ENCODE assay signal across 1 cellular context in genomic region chr21:45472445-45473365, GRCh38.
A peak's percentile ranks its signal among the peaks of the same experiment; 100 is the strongest.
TF ChIP-seq lines count a peak whose summit lies in the region.

No MANE protein-coding gene starts in this region.

TF ChIP-seq in HepG2, 621 proteins besides CTCF, POLR2A, EP300 and RAD21 (continued from another document and continues in another):
- TF ChIP-seq, protein P1, sequence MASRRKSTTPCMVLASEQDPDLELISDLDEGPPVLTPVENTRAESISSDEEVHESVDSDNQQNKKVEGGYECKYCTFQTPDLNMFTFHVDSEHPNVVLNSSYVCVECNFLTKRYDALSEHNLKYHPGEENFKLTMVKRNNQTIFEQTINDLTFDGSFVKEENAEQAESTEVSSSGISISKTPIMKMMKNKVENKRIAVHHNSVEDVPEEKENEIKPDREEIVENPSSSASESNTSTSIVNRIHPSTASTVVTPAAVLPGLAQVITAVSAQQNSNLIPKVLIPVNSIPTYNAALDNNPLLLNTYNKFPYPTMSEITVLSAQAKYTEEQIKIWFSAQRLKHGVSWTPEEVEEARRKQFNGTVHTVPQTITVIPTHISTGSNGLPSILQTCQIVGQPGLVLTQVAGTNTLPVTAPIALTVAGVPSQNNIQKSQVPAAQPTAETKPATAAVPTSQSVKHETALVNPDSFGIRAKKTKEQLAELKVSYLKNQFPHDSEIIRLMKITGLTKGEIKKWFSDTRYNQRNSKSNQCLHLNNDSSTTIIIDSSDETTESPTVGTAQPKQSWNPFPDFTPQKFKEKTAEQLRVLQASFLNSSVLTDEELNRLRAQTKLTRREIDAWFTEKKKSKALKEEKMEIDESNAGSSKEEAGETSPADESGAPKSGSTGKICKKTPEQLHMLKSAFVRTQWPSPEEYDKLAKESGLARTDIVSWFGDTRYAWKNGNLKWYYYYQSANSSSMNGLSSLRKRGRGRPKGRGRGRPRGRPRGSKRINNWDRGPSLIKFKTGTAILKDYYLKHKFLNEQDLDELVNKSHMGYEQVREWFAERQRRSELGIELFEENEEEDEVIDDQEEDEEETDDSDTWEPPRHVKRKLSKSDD (CRISPR knock-in tag; IDR thresholded peaks at IDR 0.05; ENCODE audit: low read depth) = peak; percentile 88
- TF ChIP-seq ZNF615 (CRISPR knock-in tag; IDR thresholded peaks at IDR 0.05; ENCODE audit: borderline replicate concordance) (no peak), TSC22D2 (CRISPR knock-in tag; IDR thresholded peaks at IDR 0.05; ENCODE audit: borderline replicate concordance) (no peak), CCDC6 (CRISPR knock-in tag; IDR thresholded peaks at IDR 0.05) (no peak), MXD4 (CRISPR knock-in tag; IDR thresholded peaks at IDR 0.05) (no peak), SRSF1 (optimal IDR thresholded peaks at IDR 0.05; ENCODE audit: low read depth, low read length) (peak; percentile 52), RFXAP (CRISPR knock-in tag; IDR thresholded peaks at IDR 0.05; ENCODE audit: borderline replicate concordance) (0 out of 2 replicates have a peak, but pooled peaks have one; percentile 21), HDAC1 (CRISPR knock-in tag; IDR thresholded peaks at IDR 0.05) (peak; percentile 84), ZBTB8A (CRISPR knock-in tag; IDR thresholded peaks at IDR 0.05; ENCODE audit: borderline replicate concordance, low read depth) (no peak), ZNF18 (CRISPR knock-in tag; IDR thresholded peaks at IDR 0.05; ENCODE audit: insufficient replicate concordance) (peak; percentile 40), ZNF224 (CRISPR knock-in tag; IDR thresholded peaks at IDR 0.05) (no peak), RARG (CRISPR knock-in tag; IDR thresholded peaks at IDR 0.05; ENCODE audit: low read depth) (no peak), ARID2 (CRISPR knock-in tag; IDR thresholded peaks at IDR 0.05; ENCODE audit: borderline replicate concordance) (no peak), ISL2 (CRISPR knock-in tag; IDR thresholded peaks at IDR 0.05) (peak; percentile 29; the same call in 1 of the 2 replicates), MAZ (IDR thresholded peaks at IDR 0.05; ENCODE audit: borderline replicate concordance, low read depth, low read length) (no peak), MAZ (CRISPR knock-in tag; IDR thresholded peaks at IDR 0.05; ENCODE audit: low read depth) (peak; percentile 73), ZXDC (CRISPR knock-in tag; IDR thresholded peaks at IDR 0.05) (no peak), ZNF451 (CRISPR knock-in tag; IDR thresholded peaks at IDR 0.05) (peak; percentile 75; the same call in 1 of the 2 replicates), NCOA2 (CRISPR knock-in tag; IDR thresholded peaks at IDR 0.05) (peak; percentile 68), ARNT2 (CRISPR knock-in tag; IDR thresholded peaks at IDR 0.05; ENCODE audit: low read depth) (peak; percentile 44; the same call in 1 of the 2 replicates), TGIF2 (CRISPR knock-in tag; IDR thresholded peaks at IDR 0.05) (0 out of 2 replicates have a peak, but pooled peaks have one; percentile 50), JUND (CRISPR knock-in tag; IDR thresholded peaks at IDR 0.05) (peak; percentile 51; the same call in 1 of the 2 replicates), RELA (CRISPR knock-in tag; IDR thresholded peaks at IDR 0.05) (no peak), ZNF382 (CRISPR knock-in tag; IDR thresholded peaks at IDR 0.05; ENCODE audit: borderline replicate concordance) (no peak), TARDBP (CRISPR knock-in tag; IDR thresholded peaks at IDR 0.05) (0 out of 2 replicates have a peak, but pooled peaks have one; percentile 24), ZBTB3 (CRISPR knock-in tag; IDR thresholded peaks at IDR 0.05; ENCODE audit: borderline replicate concordance, low read depth) (no peak), THAP11 (CRISPR knock-in tag; IDR thresholded peaks at IDR 0.05) (peak; percentile 33; the same call in 1 of the 2 replicates), SMAD1 (CRISPR knock-in tag; IDR thresholded peaks at IDR 0.05; ENCODE audit: borderline replicate concordance, low read depth) (no peak), KLF9 (CRISPR knock-in tag; IDR thresholded peaks at IDR 0.05; ENCODE audit: low read depth) (no peak)
- TF ChIP-seq, protein P2, sequence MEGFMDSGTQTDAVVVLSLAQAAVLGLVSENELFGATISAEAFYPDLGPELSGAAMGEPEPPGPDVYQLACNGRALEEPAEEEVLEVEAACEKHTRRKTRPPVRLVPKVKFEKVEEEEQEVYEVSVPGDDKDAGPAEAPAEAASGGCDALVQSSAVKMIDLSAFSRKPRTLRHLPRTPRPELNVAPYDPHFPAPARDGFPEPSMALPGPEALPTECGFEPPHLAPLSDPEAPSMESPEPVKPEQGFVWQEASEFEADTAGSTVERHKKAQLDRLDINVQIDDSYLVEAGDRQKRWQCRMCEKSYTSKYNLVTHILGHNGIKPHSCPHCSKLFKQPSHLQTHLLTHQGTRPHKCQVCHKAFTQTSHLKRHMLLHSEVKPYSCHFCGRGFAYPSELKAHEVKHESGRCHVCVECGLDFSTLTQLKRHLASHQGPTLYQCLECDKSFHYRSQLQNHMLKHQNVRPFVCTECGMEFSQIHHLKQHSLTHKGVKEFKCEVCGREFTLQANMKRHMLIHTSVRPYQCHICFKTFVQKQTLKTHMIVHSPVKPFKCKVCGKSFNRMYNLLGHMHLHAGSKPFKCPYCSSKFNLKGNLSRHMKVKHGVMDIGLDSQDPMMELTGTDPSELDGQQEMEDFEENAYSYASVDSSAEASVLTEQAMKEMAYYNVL (CRISPR knock-in tag; IDR thresholded peaks at IDR 0.05; ENCODE audit: borderline replicate concordance) = no peak
- TF ChIP-seq, protein P3, sequence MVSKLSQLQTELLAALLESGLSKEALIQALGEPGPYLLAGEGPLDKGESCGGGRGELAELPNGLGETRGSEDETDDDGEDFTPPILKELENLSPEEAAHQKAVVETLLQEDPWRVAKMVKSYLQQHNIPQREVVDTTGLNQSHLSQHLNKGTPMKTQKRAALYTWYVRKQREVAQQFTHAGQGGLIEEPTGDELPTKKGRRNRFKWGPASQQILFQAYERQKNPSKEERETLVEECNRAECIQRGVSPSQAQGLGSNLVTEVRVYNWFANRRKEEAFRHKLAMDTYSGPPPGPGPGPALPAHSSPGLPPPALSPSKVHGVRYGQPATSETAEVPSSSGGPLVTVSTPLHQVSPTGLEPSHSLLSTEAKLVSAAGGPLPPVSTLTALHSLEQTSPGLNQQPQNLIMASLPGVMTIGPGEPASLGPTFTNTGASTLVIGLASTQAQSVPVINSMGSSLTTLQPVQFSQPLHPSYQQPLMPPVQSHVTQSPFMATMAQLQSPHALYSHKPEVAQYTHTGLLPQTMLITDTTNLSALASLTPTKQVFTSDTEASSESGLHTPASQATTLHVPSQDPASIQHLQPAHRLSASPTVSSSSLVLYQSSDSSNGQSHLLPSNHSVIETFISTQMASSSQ (IDR thresholded peaks at IDR 0.05; ENCODE audit: low read depth) = no peak; the same call in 1 of the 2 replicates
- TF ChIP-seq, protein P3 (CRISPR knock-in tag; IDR thresholded peaks at IDR 0.05; ENCODE audit: borderline replicate concordance) = peak; percentile 24; the same call in 1 of the 2 replicates
- TF ChIP-seq, protein P4, sequence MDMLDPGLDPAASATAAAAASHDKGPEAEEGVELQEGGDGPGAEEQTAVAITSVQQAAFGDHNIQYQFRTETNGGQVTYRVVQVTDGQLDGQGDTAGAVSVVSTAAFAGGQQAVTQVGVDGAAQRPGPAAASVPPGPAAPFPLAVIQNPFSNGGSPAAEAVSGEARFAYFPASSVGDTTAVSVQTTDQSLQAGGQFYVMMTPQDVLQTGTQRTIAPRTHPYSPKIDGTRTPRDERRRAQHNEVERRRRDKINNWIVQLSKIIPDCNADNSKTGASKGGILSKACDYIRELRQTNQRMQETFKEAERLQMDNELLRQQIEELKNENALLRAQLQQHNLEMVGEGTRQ (IDR thresholded peaks at IDR 0.05; ENCODE audit: low read depth, low read length) = no peak
- TF ChIP-seq, protein P4 (CRISPR knock-in tag; IDR thresholded peaks at IDR 0.05; ENCODE audit: borderline replicate concordance) = no peak; the same call in 1 of the 2 replicates
- TF ChIP-seq, protein P5, sequence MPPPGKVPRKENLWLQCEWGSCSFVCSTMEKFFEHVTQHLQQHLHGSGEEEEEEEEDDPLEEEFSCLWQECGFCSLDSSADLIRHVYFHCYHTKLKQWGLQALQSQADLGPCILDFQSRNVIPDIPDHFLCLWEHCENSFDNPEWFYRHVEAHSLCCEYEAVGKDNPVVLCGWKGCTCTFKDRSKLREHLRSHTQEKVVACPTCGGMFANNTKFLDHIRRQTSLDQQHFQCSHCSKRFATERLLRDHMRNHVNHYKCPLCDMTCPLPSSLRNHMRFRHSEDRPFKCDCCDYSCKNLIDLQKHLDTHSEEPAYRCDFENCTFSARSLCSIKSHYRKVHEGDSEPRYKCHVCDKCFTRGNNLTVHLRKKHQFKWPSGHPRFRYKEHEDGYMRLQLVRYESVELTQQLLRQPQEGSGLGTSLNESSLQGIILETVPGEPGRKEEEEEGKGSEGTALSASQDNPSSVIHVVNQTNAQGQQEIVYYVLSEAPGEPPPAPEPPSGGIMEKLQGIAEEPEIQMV (CRISPR knock-in tag; IDR thresholded peaks at IDR 0.05; ENCODE audit: low read depth) = no peak
